ENCODE assay signal across 8 cellular contexts in genomic region chr3:10115326-10116137, GRCh38. TPM values are rescaled to one million over a fixed set of nuclear protein-coding genes. Genes with fewer than 3 reads are reported as not detected.
DNase-seq lines count a peak whose midpoint lies in the region; ATAC-seq, FAIRE-seq and TF ChIP-seq lines count a peak whose summit lies in the region.

Gene BRK1, plus strand, starts transcription at chr3:10115675. Its CDS starts 27 bp downstream, at chr3:10115702.

- no TSS peak for BruUV-seq in mammary epithelial cell (replicated peaks; lab: Mats Ljungman, UMichigan)

- DNase-seq in ACHN, result peak; percentile 93
- peak; percentile 94 for DNase-seq in NCI-H2227 (lab: John Stamatoyannopoulos, UW; ENCODE audit: unreplicated experiment)
- DNase-seq in WERI-Rb-1, result peak; percentile 94
- peak; percentile 93 for DNase-seq in mammary epithelial cell
- DNase-seq in iPS-NIHi11 (ENCODE audit: low spot score), result peak; percentile 99
- DNase-seq in small intestine, result peak; percentile 98

- dilution Hi-C loops in mammary epithelial cell (cut with HindIII; ENCODE audit: low sequenced_read_pairs), result loop anchor here (5.0 to 10.0 kb wide), 2 partner anchors 47 to 129 kb away; partner anchors contain the start of genes IRAK2 and TATDN2

- H3K9ac ChIP-seq in mammary epithelial cell (ENCODE audit: insufficient read depth, low read length), result peak within 1 kb of the TSS; percentile 81

- H3K4me1 ChIP-seq in mammary epithelial cell (ENCODE audit: insufficient read depth, low read length) (peaks cover 8% of the 10 kb centered on the region), small intestine (ENCODE audit: control insufficient read depth in 2 of 2, insufficient read depth in 1 of 2, low read depth in 1 of 2, low read length in 1 of 2) (peaks cover 2 to 7% of the 10 kb centered on the region in 2 donors)

- H3K27ac ChIP-seq in WERI-Rb-1, result peak within 1 kb of the TSS; percentile 73
- H3K27ac ChIP-seq in mammary epithelial cell (ENCODE audit: insufficient read depth, low read depth, low read length), result peak within 1 kb of the TSS; percentile 77
- H3K27ac ChIP-seq in small intestine (ENCODE audit: low read depth in 1 of 2, low read length in 1 of 2), result peak within 1 kb of the TSS; percentile 56 to 92

- WGBS in mammary epithelial cell (ENCODE audit: low coverage, missing lambda C conversion rate), result 4% methylated on average over 32 of the region's 54 CpGs
- WGBS in small intestine, 3 donors, result 1% methylated on average over 49 to 54 of the region's 54 CpGs

- H3K27me3 ChIP-seq in WERI-Rb-1 (ENCODE audit: insufficient read depth, low read depth, severe bottlenecking) (no peaks in the 10 kb centered on the region), mammary epithelial cell (ENCODE audit: insufficient read depth, low read length) (no peaks in the 10 kb centered on the region), small intestine (ENCODE audit: control insufficient read depth in 2 of 2, insufficient read depth in 2 of 2, low read length in 2 of 2) (no peaks in the 10 kb centered on the region)

- intact Hi-C loops in mammary epithelial cell (cut with micrococcal nuclease), result loop anchor here (1.0 kb wide), 1 partner anchor 110 kb away; no protein-coding TSS in a partner anchor

- H3K36me3 ChIP-seq in WERI-Rb-1 (peaks cover 28% of the 10 kb centered on the region), mammary epithelial cell (ENCODE audit: insufficient read depth, low read length) (peaks cover 4% of the 10 kb centered on the region), small intestine (ENCODE audit: control insufficient read depth in 2 of 2, insufficient read depth in 2 of 2, low read length in 2 of 2) (no peaks in the 10 kb centered on the region)

- ATAC-seq in GM18873 (IDR thresholded peaks at IDR 0.05; ENCODE audit: low FRiP score, unreplicated experiment) (peak; percentile 90), HG03139 (IDR thresholded peaks at IDR 0.05; ENCODE audit: unreplicated experiment) (peak; percentile 98)

- peak within 1 kb of the TSS; percentile 88 for H3K4me3 ChIP-seq in WERI-Rb-1 (ENCODE audit: low read depth, low read length)
- H3K4me3 ChIP-seq in mammary epithelial cell (replicated peaks in 1 of 3; ENCODE audit: insufficient read depth in 1 of 3, low read depth in 2 of 3, low read length in 3 of 3), result peak within 1 kb of the TSS; percentile 82 to 99 (median 88)
- H3K4me3 ChIP-seq in small intestine (ENCODE audit: low read depth in 1 of 2, low read length in 2 of 2), result peak within 1 kb of the TSS; percentile 38 to 83

- CTCF ChIA-PET in mammary epithelial cell (lab: Charles Lee; ENCODE audit: low non-redundant PET), result no interaction called here

- TF ChIP-seq CTCF in WERI-Rb-1 (IDR thresholded peaks at IDR 0.05; ENCODE audit: low read depth, low read length) (no peak), mammary epithelial cell (conservative IDR thresholded peaks at IDR 0.05 in 1 of 2, IDR thresholded peaks at IDR 0.05 in 1 of 2; ENCODE audit: extremely low read depth in 1 of 2, insufficient read depth in 1 of 2, low read depth in 1 of 2, low read length in 2 of 2) (no peak)

- H3K4me2 ChIP-seq in mammary epithelial cell (ENCODE audit: insufficient read depth, low read depth, low read length), result peak within 1 kb of the TSS; percentile 86

- H3K79me2 ChIP-seq in mammary epithelial cell (ENCODE audit: insufficient read depth, low read length), result peaks cover 50% of the 10 kb centered on the region

- H3K9me3 ChIP-seq in WERI-Rb-1 (ENCODE audit: severe bottlenecking), result no peaks in the 10 kb centered on the region
- no peaks in the 10 kb centered on the region for H3K9me3 ChIP-seq in mammary epithelial cell (replicated peaks; ENCODE audit: insufficient read depth, low read length)
- H3K9me3 ChIP-seq in small intestine (ENCODE audit: control insufficient read depth, low read depth), result no peaks in the 10 kb centered on the region

- in situ Hi-C loops in ACHN (cut with HindIII; ENCODE audit: low pct_ligation_motif_present, low pct_unique_long_range_greater_than_20kb, low sequenced_read_pairs) (no loop called here), mammary epithelial cell (cut with MboI; ENCODE audit: low sequenced_read_pairs in 2 of 2) (no loop called here)

- H2AFZ ChIP-seq in mammary epithelial cell (ENCODE audit: low read depth, low read length), result peak within 1 kb of the TSS; percentile 89

- no peak for FAIRE-seq in small intestine (lab: Jason Lieb, UNC)

- no peaks in the 10 kb centered on the region for H4K20me1 ChIP-seq in mammary epithelial cell (ENCODE audit: insufficient read depth, low read length)

RNA-seq across cellular contexts. Expression of gene BRK1, which starts in this region (rescaled TPM):
- total RNA-seq in mammary epithelial cell, result 100 to 1,000 TPM in 1 of 2 donors, 10 to 100 TPM in 1; 80.4 to 134 TPM
- polyA plus RNA-seq in mammary epithelial cell (236 TPM), small intestine (100 to 1,000 TPM; 147 to 191 (median 184) TPM)
- polyA minus RNA-seq in mammary epithelial cell, result 112 TPM

Comparison
In these comparisons a context has a peak if more than half of its experiments do, and no peak if none do; other contexts are left out.
1. Peak in every context shown above with its lines: DNase-seq, ATAC-seq, H3K4me3 ChIP-seq and H3K27ac ChIP-seq.